8 cellular contexts compared by ENCODE assay signal in the genomic region with DNA sequence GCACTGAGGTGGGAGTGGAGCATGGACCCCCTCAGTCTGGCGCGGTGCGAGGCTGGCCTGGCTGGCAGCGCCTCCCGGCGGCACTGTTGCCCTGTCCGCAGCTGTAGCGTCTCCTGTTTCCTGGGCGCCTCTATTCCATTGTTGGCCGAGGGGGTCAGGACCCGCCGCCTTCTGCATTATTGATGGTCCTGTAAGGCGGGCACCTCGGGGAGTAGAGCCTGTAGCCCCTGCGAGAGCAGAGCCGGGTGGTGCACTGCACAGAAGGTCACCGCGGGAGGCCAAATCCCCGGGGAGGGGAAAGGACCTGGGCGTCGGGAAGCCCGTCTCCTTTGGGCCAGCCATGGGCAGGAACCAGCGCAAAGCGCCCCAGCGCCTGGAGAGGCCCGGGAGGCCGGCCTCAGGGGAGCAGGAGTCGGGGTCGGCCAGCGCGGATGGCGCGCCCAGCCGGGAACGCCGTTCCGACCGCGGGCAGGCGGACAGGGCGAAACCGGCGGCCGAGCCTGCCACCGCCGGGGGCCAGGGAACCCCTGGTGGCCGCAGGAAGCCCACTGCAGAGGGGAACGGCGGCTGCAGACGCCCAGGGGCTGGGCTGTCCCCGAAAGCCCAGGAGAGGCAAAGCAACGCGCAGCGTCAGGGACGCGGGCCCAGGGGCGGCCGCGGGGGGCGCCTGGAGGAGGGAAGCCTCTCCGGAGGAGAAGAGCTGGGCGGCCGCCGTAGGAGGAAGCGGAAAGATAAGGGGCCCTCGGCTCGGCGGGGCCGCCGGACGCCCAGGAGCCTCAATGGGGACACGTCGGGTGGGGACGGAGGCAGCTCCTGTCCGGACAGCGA. TPM values are rescaled to one million over a fixed set of nuclear protein-coding genes. Genes with fewer than 3 reads are reported as not detected.
A peak's percentile ranks its signal among the peaks of the same experiment; 100 is the strongest.
DNase-seq lines count a peak whose midpoint lies in the region; ATAC-seq and TF ChIP-seq lines count a peak whose summit lies in the region.

A gene (plus strand): TSS at position 83 of the 828 bp plus-strand sequence. CDS start 258 bp downstream, at position 341.

- peak within 1 kb of the TSS; percentile 65 for H3K4me3 Mint-ChIP-seq in natural killer cell treated with Interleukin-12 subunit alpha and Interleukin-12 subunit beta and Interleukin-15 and Interleukin-18, amount 100 ng/mL, for 72 hours
- peak within 1 kb of the TSS; percentile 69 for H3K4me3 Mint-ChIP-seq in stimulated activated naive CD8-positive, alpha-beta T cell treated with anti-CD3 and anti-CD28 coated beads, Interleukin-15, Interleukin-2, amounts not matched to agents 100 ng/mL and 50 ng/mL, for 24 hours

- no peak for TF ChIP-seq CTCF in GM13976 (IDR thresholded peaks at IDR 0.05; ENCODE audit: borderline replicate concordance, control extremely low read depth, extremely low read depth, insufficient read depth, missing control alignments)
- peak in 5 of 6 experiments; percentile 22 to 47 (median 31) for TF ChIP-seq CTCF in esophagus squamous epithelium (IDR thresholded peaks at IDR 0.05)

- ATAC-seq in natural killer cell treated with Interleukin-12 subunit alpha and Interleukin-12 subunit beta and Interleukin-15 and Interleukin-18, amount 100 ng/mL, for 72 hours, result peak; percentile 55
- ATAC-seq in GM18909 (IDR thresholded peaks at IDR 0.05; ENCODE audit: poor library complexity, unreplicated experiment), result no peak
- no peak for ATAC-seq in GM21423 (IDR thresholded peaks at IDR 0.05; ENCODE audit: unreplicated experiment)

- no peaks in the 10 kb centered on the region for H3K27me3 Mint-ChIP-seq in natural killer cell treated with Interleukin-12 subunit alpha and Interleukin-12 subunit beta and Interleukin-15 and Interleukin-18, amount 100 ng/mL, for 72 hours
- H3K27me3 Mint-ChIP-seq in stimulated activated naive CD8-positive, alpha-beta T cell treated with anti-CD3 and anti-CD28 coated beads, Interleukin-15, Interleukin-2, amounts not matched to agents 100 ng/mL and 50 ng/mL, for 24 hours, result no peaks in the 10 kb centered on the region

- no peaks in the 10 kb centered on the region for H3K36me3 Mint-ChIP-seq in natural killer cell treated with Interleukin-12 subunit alpha and Interleukin-12 subunit beta and Interleukin-15 and Interleukin-18, amount 100 ng/mL, for 72 hours
- H3K36me3 Mint-ChIP-seq in stimulated activated naive CD8-positive, alpha-beta T cell treated with anti-CD3 and anti-CD28 coated beads, Interleukin-15, Interleukin-2, amounts not matched to agents 100 ng/mL and 50 ng/mL, for 24 hours (ENCODE audit: low read depth), result no peaks in the 10 kb centered on the region

- peak in 2 of 4 donors; percentile 41 to 54 for TF ChIP-seq POLR2A in esophagus squamous epithelium (IDR thresholded peaks at IDR 0.05)

- peak within 1 kb of the TSS; percentile 47 to 54 for H3K27ac Mint-ChIP-seq in natural killer cell treated with Interleukin-12 subunit alpha and Interleukin-12 subunit beta and Interleukin-15 and Interleukin-18, amount 100 ng/mL, for 72 hours
- H3K27ac Mint-ChIP-seq in stimulated activated naive CD8-positive, alpha-beta T cell treated with anti-CD3 and anti-CD28 coated beads, Interleukin-15, Interleukin-2, amounts not matched to agents 100 ng/mL and 50 ng/mL, for 24 hours, result peak within 1 kb of the TSS; percentile 11

- 21 to 43% methylated on average over 6 to 13 of the region's 76 CpGs for WGBS in esophagus squamous epithelium, 2 donors

- H3K27ac ChIP-seq in esophagus squamous epithelium, result peak within 1 kb of the TSS; percentile 78 to 97 (median 93)

- intact Hi-C loops in esophagus squamous epithelium (cut with DNase I), result loop anchor here (5.0 to 10.0 kb wide), 2 partner anchors 71 to 153 kb away; a partner anchor contains a TSS

- H3K4me3 ChIP-seq in esophagus squamous epithelium, result peak within 1 kb of the TSS; percentile 34 to 82 (median 65)

- in situ Hi-C loops in GM13976 (cut with MboI; ENCODE audit: low sequenced_read_pairs, unreplicated experiment), result no loop called here

- DNase-seq in GM13976 (ENCODE audit: low spot score), result peak; percentile 72
- peak; percentile 1 for DNase-seq in NCI-H748 treated with DMSO at 0.1 percent for 48 hours (lab: John Stamatoyannopoulos, UW)
- DNase-seq in activated T-cell treated with anti-CD3 and anti-CD28 coated beads, Interleukin-2, amount 50 U/mL, for 1 hour, result peak; percentile 73
- no peak for DNase-seq in esophagus squamous epithelium (lab: John Stamatoyannopoulos, UW)
- DNase-seq in natural killer cell treated with Interleukin-12 subunit alpha and Interleukin-12 subunit beta and Interleukin-15 and Interleukin-18, amount 100 ng/mL, for 72 hours (ENCODE audit: low spot score), result peak; percentile 76

- no peaks in the 10 kb centered on the region for H3K36me3 ChIP-seq in esophagus squamous epithelium

- peaks cover 14 to 40% (median 16%) of the 10 kb centered on the region in 3 donors for H3K4me1 ChIP-seq in esophagus squamous epithelium

- H3K9me3 ChIP-seq in esophagus squamous epithelium, result no peaks in the 10 kb centered on the region

- H3K4me1 Mint-ChIP-seq in natural killer cell treated with Interleukin-12 subunit alpha and Interleukin-12 subunit beta and Interleukin-15 and Interleukin-18, amount 100 ng/mL, for 72 hours (ENCODE audit: low read depth in 2 of 2), result peaks cover 6 to 10% of the 10 kb centered on the region in 2 donors
- peaks cover 8% of the 10 kb centered on the region for H3K4me1 Mint-ChIP-seq in stimulated activated naive CD8-positive, alpha-beta T cell treated with anti-CD3 and anti-CD28 coated beads, Interleukin-15, Interleukin-2, amounts not matched to agents 100 ng/mL and 50 ng/mL, for 24 hours (ENCODE audit: low read depth)

- H3K27me3 ChIP-seq in esophagus squamous epithelium, result peaks cover 0 to 15% (median 0%) of the 10 kb centered on the region in 4 donors

- H3K9me3 Mint-ChIP-seq in natural killer cell treated with Interleukin-12 subunit alpha and Interleukin-12 subunit beta and Interleukin-15 and Interleukin-18, amount 100 ng/mL, for 72 hours, result no peaks in the 10 kb centered on the region
- H3K9me3 Mint-ChIP-seq in stimulated activated naive CD8-positive, alpha-beta T cell treated with anti-CD3 and anti-CD28 coated beads, Interleukin-15, Interleukin-2, amounts not matched to agents 100 ng/mL and 50 ng/mL, for 24 hours, result no peaks in the 10 kb centered on the region

RNA-seq across cellular contexts. Expression of the gene that starts here (rescaled TPM):
- total RNA-seq in esophagus squamous epithelium, result 10 to 100 TPM in 2 of 4 donors, 1 to 10 TPM in 2; 6.3 to 60.7 (median 10.4) TPM
- 10 to 100 TPM; 49.0 to 66.7 TPM for total RNA-seq in natural killer cell treated with Interleukin-12 subunit alpha and Interleukin-12 subunit beta and Interleukin-15 and Interleukin-18, amount 100 ng/mL, for 72 hours

Comparison
In these comparisons a context has a peak if more than half of its experiments do, and no peak if none do; other contexts are left out.
1. ATAC-seq: peak in natural killer cell treated with Interleukin-12 subunit alpha and Interleukin-12 subunit beta and Interleukin-15 and Interleukin-18, amount 100 ng/mL, for 72 hours (2 of 2); none in GM18909 (single experiment) and GM21423 (single experiment).